In genomic region chr22:31561238-31561887, GRCh38 we compare ENCODE assay signal across 8 cellular contexts.
DNase-seq lines count a peak whose midpoint lies in the region; ATAC-seq, FAIRE-seq and TF ChIP-seq lines count a peak whose summit lies in the region.

No MANE protein-coding gene starts in this region.

- ATAC-seq in HG02870 (IDR thresholded peaks at IDR 0.05; ENCODE audit: unreplicated experiment), result no peak

- peak; percentile 95 for TF ChIP-seq CTCF in AG09309 (IDR thresholded peaks at IDR 0.05; ENCODE audit: control insufficient read depth, insufficient read depth, low read depth, low read length, missing control alignments)

- DNase-seq in AG09309 (ENCODE audit: low read depth), result no peak
- peak; percentile 41 for DNase-seq in H54 (ENCODE audit: insufficient read length, low spot score)
- DNase-seq in NCI-H460 (ENCODE audit: extremely low read depth, low read depth), result peak; percentile 86
- peak; percentile 38 to 44 for DNase-seq in activated CD4-positive, alpha-beta T cell treated with anti-CD3 and anti-CD28 coated beads, Interleukin-2, amount 50 U/mL, for 4 hours
- DNase-seq in effector CD4-positive, alpha-beta T cell, result peak; percentile 5
- DNase-seq in medulla oblongata (ENCODE audit: extremely low spot score), result peak; percentile 83
- peak; percentile 68 for DNase-seq in stimulated activated CD8-positive, alpha-beta memory T cell treated with anti-CD3 and anti-CD28 coated beads, Interleukin-4, amount 100 ng/mL, for 48 hours

- no peak overlapping the region for H3K4me3 ChIP-seq in AG09309 (ENCODE audit: control insufficient read depth, low read depth, low read length)

- peak; percentile 58 for FAIRE-seq in H54 (lab: Jason Lieb, UNC)

- TF ChIP-seq POLR2A in H54 (IDR thresholded peaks at IDR 0.05; ENCODE audit: low read depth, low read length), result no peak
